ENCODE assay signal across 13 cellular contexts in genomic region chr9:127963041-127963358, GRCh38. TPM values are rescaled to one million over a fixed set of nuclear protein-coding genes. Genes with fewer than 3 reads are reported as not detected.
DNase-seq lines count a peak whose midpoint lies in the region; ATAC-seq and TF ChIP-seq lines count a peak whose summit lies in the region.
"Had no signal": no experiment of that assay in that cellular context is flagged by ENCODE, and none has a peak within 500 bp of the region (broad histone marks: within the 10 kb centered on the region; RNA-seq: fewer than 3 reads in every experiment).

No MANE protein-coding gene starts in this region.

- TF ChIP-seq CTCF in breast epithelium (IDR thresholded peaks at IDR 0.05) (no peak), MCF 10A (IDR thresholded peaks at IDR 0.05; ENCODE audit: unreplicated experiment) (no peak), mesothelial cell of epicardium (IDR thresholded peaks at IDR 0.05; ENCODE audit: unreplicated experiment) (no peak), transverse colon (IDR thresholded peaks at IDR 0.05) (no peak)

- WGBS in transverse colon (ENCODE audit: low coverage in 1 of 2), 2 donors, result 71 to 82% methylated on average over 1 to 3 of the region's 3 CpGs

- H3K27ac Mint-ChIP-seq in MCF 10A (ENCODE audit: low read depth, unreplicated experiment), result no peak overlapping the region
- H3K27ac Mint-ChIP-seq in activated naive CD8-positive, alpha-beta T cell treated with anti-CD3 and anti-CD28 coated beads for 36 hours, result peak overlapping the region; percentile 95
- H3K27ac Mint-ChIP-seq in mesothelial cell of epicardium, result peak overlapping the region; percentile 98
- H3K27ac Mint-ChIP-seq: natural killer cell had no signal

- H3K27me3 Mint-ChIP-seq in MCF 10A (ENCODE audit: insufficient read depth, unreplicated experiment) (no peaks in the 10 kb centered on the region), mesothelial cell of epicardium (ENCODE audit: low read depth) (no peaks in the 10 kb centered on the region)
- no peaks in the 10 kb centered on the region for H3K27me3 Mint-ChIP-seq in activated naive CD8-positive, alpha-beta T cell treated with anti-CD3 and anti-CD28 coated beads for 36 hours

- no peak for DNase-seq in breast epithelium (ENCODE audit: low spot score in 2 of 2)
- DNase-seq in MCF 10A (ENCODE audit: unreplicated experiment), result no peak
- DNase-seq in activated naive CD8-positive, alpha-beta T cell treated with anti-CD3 and anti-CD28 coated beads for 36 hours, result no peak
- DNase-seq in mesothelial cell of epicardium (ENCODE audit: low spot score in 2 of 2, unreplicated experiment in 2 of 2), result no peak
- DNase-seq in transverse colon, result no peak
- DNase-seq in NCI-H1048 (lab: John Stamatoyannopoulos, UW), result no peak
- DNase-seq: AML-193, KG1, natural killer cell, NCI-H2171, SHP77 treated with DMSO at 0.1 percent for 48 hours had no signal

- H3K4me3 ChIP-seq in breast epithelium, result peak overlapping the region in 1 of 3 donors; percentile 0
- H3K4me3 ChIP-seq in transverse colon, result no peak overlapping the region

- H3K4me1 Mint-ChIP-seq in MCF 10A (ENCODE audit: insufficient read depth, unreplicated experiment), result peaks cover 41% of the 10 kb centered on the region
- peaks cover 97% of the 10 kb centered on the region for H3K4me1 Mint-ChIP-seq in activated naive CD8-positive, alpha-beta T cell treated with anti-CD3 and anti-CD28 coated beads for 36 hours
- peaks cover 63% of the 10 kb centered on the region for H3K4me1 Mint-ChIP-seq in mesothelial cell of epicardium

- intact Hi-C loops in breast epithelium (cut with DNase I; ENCODE audit: low total_unique reads), result no loop called here
- intact Hi-C loops in MCF 10A (cut with micrococcal nuclease), result no loop called here
- intact Hi-C loops in transverse colon (cut with DNase I; ENCODE audit: low total_unique reads), result no loop called here

- BruUV-seq in MCF 10A (replicated peaks; lab: Mats Ljungman, UMichigan), result no TSS peak

- H3K4me1 ChIP-seq in breast epithelium, result peaks cover 45 to 51% of the 10 kb centered on the region in 2 donors
- H3K4me1 ChIP-seq in transverse colon, result peaks cover 74 to 84% (median 81%) of the 10 kb centered on the region in 4 donors

- H3K36me3 Mint-ChIP-seq in MCF 10A (ENCODE audit: insufficient read depth, unreplicated experiment) (peaks cover 12% of the 10 kb centered on the region), mesothelial cell of epicardium (peaks cover 8% of the 10 kb centered on the region)
- H3K36me3 Mint-ChIP-seq in activated naive CD8-positive, alpha-beta T cell treated with anti-CD3 and anti-CD28 coated beads for 36 hours, result peaks cover 48% of the 10 kb centered on the region
- H3K36me3 Mint-ChIP-seq: natural killer cell had no signal

- ATAC-seq in GM21528 (IDR thresholded peaks at IDR 0.05; ENCODE audit: low FRiP score, unreplicated experiment), result no peak
- ATAC-seq in HG03280 (IDR thresholded peaks at IDR 0.05; ENCODE audit: unreplicated experiment), result no peak
- ATAC-seq: natural killer cell had no signal

- POLR2A ChIA-PET in MCF 10A (lab: Yijun Ruan, JAX), result interaction anchor here (11.1 kb wide), 1 partner anchor 16 kb away, joined by 86 read pairs; the partner anchor contains the start of gene EEIG1

- H3K36me3 ChIP-seq in breast epithelium (no peaks in the 10 kb centered on the region), transverse colon (no peaks in the 10 kb centered on the region)

- H3K9me3 Mint-ChIP-seq in MCF 10A (ENCODE audit: unreplicated experiment) (no peaks in the 10 kb centered on the region), mesothelial cell of epicardium (peaks cover 5% of the 10 kb centered on the region)
- peaks cover 7% of the 10 kb centered on the region for H3K9me3 Mint-ChIP-seq in activated naive CD8-positive, alpha-beta T cell treated with anti-CD3 and anti-CD28 coated beads for 36 hours
- H3K9me3 Mint-ChIP-seq: natural killer cell had no signal

- in situ Hi-C loops in transverse colon (cut with MboI; ENCODE audit: low pct_ligation_motif_present in 1 of 4, low pct_unique_long_range_greater_than_20kb in 1 of 4, low sequenced_read_pairs in 3 of 4), result loop anchor here in 1 of 4 donors (25.0 kb wide), 1 partner anchor 149 kb away; no protein-coding TSS in a partner anchor

- no peak overlapping the region for H3K4me3 Mint-ChIP-seq in MCF 10A (ENCODE audit: unreplicated experiment)
- peak overlapping the region; percentile 60 for H3K4me3 Mint-ChIP-seq in activated naive CD8-positive, alpha-beta T cell treated with anti-CD3 and anti-CD28 coated beads for 36 hours
- H3K4me3 Mint-ChIP-seq in mesothelial cell of epicardium, result no peak overlapping the region
- H3K4me3 Mint-ChIP-seq: natural killer cell had no signal

- H3K27ac ChIP-seq in breast epithelium, result peak overlapping the region; percentile 98 to 99
- peak overlapping the region; percentile 94 to 98 (median 98) for H3K27ac ChIP-seq in transverse colon

- CTCF ChIA-PET in MCF 10A (lab: Yijun Ruan, JAX), result interaction anchor here (0.6 to 2.6 kb wide), 5 partner anchors 8 to 64 kb away, joined by 3 to 7 read pairs (median 3); no protein-coding TSS in a partner anchor

- TF ChIP-seq EP300 in transverse colon (IDR thresholded peaks at IDR 0.05; ENCODE audit: low read depth), result no peak

- no peak for TF ChIP-seq POLR2A in breast epithelium (IDR thresholded peaks at IDR 0.05)
- TF ChIP-seq POLR2A in transverse colon (IDR thresholded peaks at IDR 0.05), result no peak

- no peaks in the 10 kb centered on the region for H3K9me3 ChIP-seq in breast epithelium
- H3K9me3 ChIP-seq in transverse colon, result no peaks in the 10 kb centered on the region

- no peaks in the 10 kb centered on the region for H3K27me3 ChIP-seq in breast epithelium
- no peaks in the 10 kb centered on the region for H3K27me3 ChIP-seq in transverse colon

RNA-seq across cellular contexts. Expression of gene EEIG1, which starts 17.8 kb away (rescaled TPM):
- total RNA-seq in breast epithelium, result 10 to 100 TPM in 2 of 3 donors, 1 to 10 TPM in 1; 7.7 to 32.1 (median 19.7) TPM
- total RNA-seq in MCF 10A (2022), result 17.5 and 23.9 TPM in 2 replicates
- 10 to 100 TPM; 77.2 to 83.8 TPM for total RNA-seq in activated naive CD8-positive, alpha-beta T cell treated with anti-CD3 and anti-CD28 coated beads for 36 hours
- 62.8 to 68.8 TPM (median 67.4 TPM) in 3 replicates for total RNA-seq in mesothelial cell of epicardium
- total RNA-seq in transverse colon, result 100 to 1,000 TPM in 2 of 4 donors, 10 to 100 TPM in 2; 77.0 to 230 (median 96.7) TPM

RNA-seq across cellular contexts. Expression of gene DPM2, which starts 25.3 kb away (rescaled TPM):
- total RNA-seq in breast epithelium (10 to 100 TPM; 10.6 to 17.4 (median 17.1) TPM), MCF 10A (2022) (41.5 and 41.8 TPM in 2 replicates), mesothelial cell of epicardium (36.8 to 37.5 TPM (median 36.9 TPM) in 3 replicates), transverse colon (100 to 1,000 TPM in 1 of 4 donors, 10 to 100 TPM in 3; 20.6 to 249 (median 26.3) TPM)
- 10 to 100 TPM; 55.4 to 57.6 TPM for total RNA-seq in activated naive CD8-positive, alpha-beta T cell treated with anti-CD3 and anti-CD28 coated beads for 36 hours

RNA-seq across cellular contexts. Expression of gene PIP5KL1, which starts 32.4 kb away (rescaled TPM):
- total RNA-seq in breast epithelium (10 to 100 TPM in 1 of 3 donors, 1 to 10 TPM in 2; 2.2 to 10.1 (median 5.2) TPM), MCF 10A (2022) (4.0 and 5.7 TPM in 2 replicates), mesothelial cell of epicardium (7.6 to 9.0 TPM (median 8.2 TPM) in 3 replicates), transverse colon (1 to 10 TPM in 1 of 4 donors, not detected in 3; 4.6 TPM)
- 1 to 10 TPM; 2.3 to 3.2 TPM for total RNA-seq in activated naive CD8-positive, alpha-beta T cell treated with anti-CD3 and anti-CD28 coated beads for 36 hours

RNA-seq across cellular contexts. Expression of gene ST6GALNAC4, which starts 46.2 kb away (rescaled TPM):
- 10 to 100 TPM; 17.6 to 44.6 (median 24.0) TPM for total RNA-seq in breast epithelium
- 36.3 and 39.5 TPM in 2 replicates for total RNA-seq in MCF 10A (2022)
- total RNA-seq in activated naive CD8-positive, alpha-beta T cell treated with anti-CD3 and anti-CD28 coated beads for 36 hours, result 10 to 100 TPM; 45.3 to 51.2 TPM
- 14.5 to 16.1 TPM (median 15.8 TPM) in 3 replicates for total RNA-seq in mesothelial cell of epicardium
- total RNA-seq in transverse colon, result 10 to 100 TPM; 16.7 to 66.1 (median 47.3) TPM
